Comparison of ENCODE assay signal across 11 cellular contexts in genomic region chr16:3646348-3646920, GRCh38. TPM values are rescaled to one million over a fixed set of nuclear protein-coding genes. Genes with fewer than 3 reads are reported as not detected.
A peak's percentile ranks its signal among the peaks of the same experiment; 100 is the strongest.
DNase-seq lines count a peak whose midpoint lies in the region; ATAC-seq, FAIRE-seq and TF ChIP-seq lines count a peak whose summit lies in the region.
"Had no signal": no experiment of that assay in that cellular context is flagged by ENCODE, and none has a peak within 500 bp of the region (broad histone marks: within the 10 kb centered on the region; RNA-seq: fewer than 3 reads in every experiment).

No MANE protein-coding gene starts in this region.

- no peaks in the 10 kb centered on the region for H3K9me3 Mint-ChIP-seq in nephron progenitor cell
- H3K9me3 Mint-ChIP-seq in activated T-cell treated with anti-CD3 and anti-CD28 coated beads, Interleukin-2, amount 50 U/mL, for 72 hours, result no peaks in the 10 kb centered on the region
- H3K9me3 Mint-ChIP-seq: dendritic cell treated with granulocyte-macrophage colony-stimulating factor and Interleukin-4, amounts not matched to agents 40 ng/mL and 50 ng/mL, for 4 days; stimulated activated effector memory CD8-positive, alpha-beta T cell treated with anti-CD3 and anti-CD28 coated beads, Interleukin-12 subunit alpha, Interleukin-12 subunit beta, amount 100 ng/mL, for 72 hours had no signal

- H3K36me3 Mint-ChIP-seq in nephron progenitor cell (ENCODE audit: low read depth), result peaks cover 27% of the 10 kb centered on the region
- H3K36me3 Mint-ChIP-seq in activated T-cell treated with anti-CD3 and anti-CD28 coated beads, Interleukin-2, amount 50 U/mL, for 72 hours (ENCODE audit: insufficient read depth in 2 of 2), result no peaks in the 10 kb centered on the region

- no peaks in the 10 kb centered on the region for H3K36me3 ChIP-seq in bronchial epithelial cell (ENCODE audit: control insufficient read depth, insufficient read depth, low read length)

- H3K4me3 ChIP-seq in bronchial epithelial cell (ENCODE audit: low read depth, low read length), result no peak overlapping the region

- peak overlapping the region; percentile 2 for H3K4me3 Mint-ChIP-seq in nephron progenitor cell
- no peak overlapping the region for H3K4me3 Mint-ChIP-seq in activated T-cell treated with anti-CD3 and anti-CD28 coated beads, Interleukin-2, amount 50 U/mL, for 72 hours
- H3K4me3 Mint-ChIP-seq: dendritic cell treated with granulocyte-macrophage colony-stimulating factor and Interleukin-4, amounts not matched to agents 40 ng/mL and 50 ng/mL, for 4 days; stimulated activated effector memory CD8-positive, alpha-beta T cell treated with anti-CD3 and anti-CD28 coated beads, Interleukin-12 subunit alpha, Interleukin-12 subunit beta, amount 100 ng/mL, for 72 hours had no signal

- no peaks in the 10 kb centered on the region for H3K27me3 Mint-ChIP-seq in nephron progenitor cell (ENCODE audit: low read depth, poor library complexity)
- H3K27me3 Mint-ChIP-seq in activated T-cell treated with anti-CD3 and anti-CD28 coated beads, Interleukin-2, amount 50 U/mL, for 72 hours (ENCODE audit: low read depth), result no peaks in the 10 kb centered on the region
- H3K27me3 Mint-ChIP-seq: dendritic cell treated with granulocyte-macrophage colony-stimulating factor and Interleukin-4, amounts not matched to agents 40 ng/mL and 50 ng/mL, for 4 days had no signal

- peak; percentile 78 for DNase-seq in DMS153 treated with DMSO at 0.1 percent for 48 hours (lab: John Stamatoyannopoulos, UW; ENCODE audit: unreplicated experiment)
- DNase-seq in NCI-H1105 (lab: John Stamatoyannopoulos, UW), result peak; percentile 29
- DNase-seq in bronchial epithelial cell (ENCODE audit: low read depth), result peak; percentile 57
- no peak for DNase-seq in nephron progenitor cell
- no peak for DNase-seq in GOT3 (lab: John Stamatoyannopoulos, UW)
- no peak for DNase-seq in activated T-cell treated with anti-CD3 and anti-CD28 coated beads, Interleukin-2, amount 50 U/mL, for 72 hours
- no peak for DNase-seq in activated CD4-positive, alpha-beta T cell treated with anti-CD3 and anti-CD28 coated beads, Interleukin-2, amount 50 U/mL, for 4 hours
- DNase-seq: HCEC 1CT had no signal

- no peak for FAIRE-seq in bronchial epithelial cell (lab: Jason Lieb, UNC)

- H3K27me3 ChIP-seq in bronchial epithelial cell (ENCODE audit: control insufficient read depth, insufficient read depth, low read length), result no peaks in the 10 kb centered on the region

- TF ChIP-seq CTCF in bronchial epithelial cell (IDR thresholded peaks at IDR 0.05; ENCODE audit: insufficient read depth, low read length, severe bottlenecking) (no peak), nephron progenitor cell (IDR thresholded peaks at IDR 0.05) (no peak)

- ATAC-seq in GM21390 (IDR thresholded peaks at IDR 0.05; ENCODE audit: unreplicated experiment), result no peak
- ATAC-seq in activated T-cell treated with anti-CD3 and anti-CD28 coated beads, Interleukin-2, amount 50 U/mL, for 72 hours (replicated peaks in 1 of 2), result no peak
- ATAC-seq: stimulated activated effector memory CD8-positive, alpha-beta T cell treated with anti-CD3 and anti-CD28 coated beads, Interleukin-12 subunit alpha, Interleukin-12 subunit beta, amount 100 ng/mL, for 72 hours had no signal

- peak overlapping the region; percentile 90 for H3K27ac Mint-ChIP-seq in nephron progenitor cell
- no peak overlapping the region for H3K27ac Mint-ChIP-seq in activated T-cell treated with anti-CD3 and anti-CD28 coated beads, Interleukin-2, amount 50 U/mL, for 72 hours
- H3K27ac Mint-ChIP-seq: dendritic cell treated with granulocyte-macrophage colony-stimulating factor and Interleukin-4, amounts not matched to agents 40 ng/mL and 50 ng/mL, for 4 days; stimulated activated effector memory CD8-positive, alpha-beta T cell treated with anti-CD3 and anti-CD28 coated beads, Interleukin-12 subunit alpha, Interleukin-12 subunit beta, amount 100 ng/mL, for 72 hours had no signal

- H3K4me1 Mint-ChIP-seq in nephron progenitor cell, result peaks cover 35% of the 10 kb centered on the region
- H3K4me1 Mint-ChIP-seq in activated T-cell treated with anti-CD3 and anti-CD28 coated beads, Interleukin-2, amount 50 U/mL, for 72 hours (ENCODE audit: low read depth), result no peaks in the 10 kb centered on the region
- H3K4me1 Mint-ChIP-seq: stimulated activated effector memory CD8-positive, alpha-beta T cell treated with anti-CD3 and anti-CD28 coated beads, Interleukin-12 subunit alpha, Interleukin-12 subunit beta, amount 100 ng/mL, for 72 hours had no signal

RNA-seq across cellular contexts. Expression of gene DNASE1, which starts 8.1 kb away (rescaled TPM):
- 6.8 and 12.3 TPM in 2 replicates for total RNA-seq in bronchial epithelial cell
- total RNA-seq in activated T-cell treated with anti-CD3 and anti-CD28 coated beads, Interleukin-2, amount 50 U/mL, for 72 hours, result 10 to 100 TPM; 19.4 to 21.3 TPM

RNA-seq across cellular contexts. Expression of gene SLX4, which starts 35.0 kb away (rescaled TPM):
- 1.3 and 2.4 TPM in 2 replicates for total RNA-seq in bronchial epithelial cell
- total RNA-seq in activated T-cell treated with anti-CD3 and anti-CD28 coated beads, Interleukin-2, amount 50 U/mL, for 72 hours, result 10 to 100 TPM; 12.6 to 15.7 TPM

Comparison
In these comparisons a context has a peak if more than half of its experiments do, and no peak if none do; other contexts are left out.
1. DNase-seq: peak in DMS153 treated with DMSO at 0.1 percent for 48 hours (single experiment), NCI-H1105 (single experiment) and bronchial epithelial cell (single experiment); none in nephron progenitor cell (single experiment), GOT3 (single experiment), activated T-cell treated with anti-CD3 and anti-CD28 coated beads, Interleukin-2, amount 50 U/mL, for 72 hours (0 of 2) and activated CD4-positive, alpha-beta T cell treated with anti-CD3 and anti-CD28 coated beads, Interleukin-2, amount 50 U/mL, for 4 hours (0 of 2).